ENCODE assay signal across 11 cellular contexts in genomic region chr12:9732966-9733461, GRCh38. TPM values are rescaled to one million over a fixed set of nuclear protein-coding genes. Genes with fewer than 3 reads are reported as not detected.
DNase-seq lines count a peak whose midpoint lies in the region; ATAC-seq and TF ChIP-seq lines count a peak whose summit lies in the region.
"Had no signal": no experiment of that assay in that cellular context is flagged by ENCODE, and none has a peak within 500 bp of the region (broad histone marks: within the 10 kb centered on the region; RNA-seq: fewer than 3 reads in every experiment).

TSS of gene CLECL1 (minus strand) at chr12:9733097.

- CTCF ChIA-PET in activated CD8-positive, alpha-beta T cell treated with anti-CD3 and anti-CD28 coated beads for 36 hours (lab: Charles Lee) = interaction anchor here (0.7 to 4.2 kb wide), 5 partner anchors 10 to 101 kb away, joined by 3 to 20 read pairs (median 3); no protein-coding TSS in a partner anchor
- CTCF ChIA-PET in mammary epithelial cell (lab: Charles Lee; ENCODE audit: low non-redundant PET) = no interaction called here

- DNase-seq in activated CD8-positive, alpha-beta T cell treated with anti-CD3 and anti-CD28 coated beads for 36 hours = peak; percentile 40
- no peak for DNase-seq in DMS 273 (lab: John Stamatoyannopoulos, UW; ENCODE audit: unreplicated experiment)
- no peak for DNase-seq in NCI-H2196 treated with DMSO at 0.1 percent for 48 hours (lab: John Stamatoyannopoulos, UW; ENCODE audit: unreplicated experiment)
- DNase-seq in mammary epithelial cell = no peak
- DNase-seq: BE2C, H9, left ventricle myocardium superior had no signal

- no peaks in the 10 kb centered on the region for H3K9me3 ChIP-seq in mammary epithelial cell (replicated peaks; ENCODE audit: insufficient read depth, low read length)
- H3K9me3 ChIP-seq: BE2C had no signal

- H3K4me1 Mint-ChIP-seq in activated CD8-positive, alpha-beta T cell treated with anti-CD3 and anti-CD28 coated beads for 36 hours (ENCODE audit: low read depth) = peaks cover 57% of the 10 kb centered on the region
- H3K4me1 Mint-ChIP-seq: H9 had no signal

- no peaks in the 10 kb centered on the region for H3K4me1 ChIP-seq in ACC112 (ENCODE audit: control insufficient read depth, insufficient read depth, low read length, unreplicated experiment)
- no peaks in the 10 kb centered on the region for H3K4me1 ChIP-seq in mammary epithelial cell (ENCODE audit: insufficient read depth, low read length)
- H3K4me1 ChIP-seq: BE2C had no signal

- peak within 1 kb of the TSS; percentile 76 for H3K4me3 Mint-ChIP-seq in activated CD8-positive, alpha-beta T cell treated with anti-CD3 and anti-CD28 coated beads for 36 hours
- H3K4me3 Mint-ChIP-seq: H9 had no signal

- H2AFZ ChIP-seq in ACC112 (ENCODE audit: low read length, unreplicated experiment) (peak within 1 kb of the TSS; percentile 72), mammary epithelial cell (ENCODE audit: low read depth, low read length) (no peak within 1 kb of the TSS)

- no peaks in the 10 kb centered on the region for H3K36me3 ChIP-seq in ACC112 (ENCODE audit: insufficient read depth, low read length)
- no peaks in the 10 kb centered on the region for H3K36me3 ChIP-seq in mammary epithelial cell (ENCODE audit: insufficient read depth, low read length)
- H3K36me3 ChIP-seq: BE2C had no signal

- 83% methylated on average over 8 of the region's 8 CpGs for WGBS in mammary epithelial cell (ENCODE audit: low coverage, missing lambda C conversion rate)

- H3K27me3 ChIP-seq in ACC112 (ENCODE audit: insufficient read depth, low read length) = no peaks in the 10 kb centered on the region
- no peaks in the 10 kb centered on the region for H3K27me3 ChIP-seq in mammary epithelial cell (ENCODE audit: insufficient read depth, low read length)

- in situ Hi-C loops in mammary epithelial cell (cut with MboI; ENCODE audit: low sequenced_read_pairs in 2 of 2) = no loop called here

- no TSS peak for BruUV-seq in mammary epithelial cell (replicated peaks; lab: Mats Ljungman, UMichigan)

- POLR2A ChIA-PET in activated CD8-positive, alpha-beta T cell treated with anti-CD3 and anti-CD28 coated beads for 36 hours (lab: Charles Lee) = interaction anchor here (0.9 to 2.1 kb wide), 6 partner anchors 24 to 78 kb away, joined by 3 to 11 read pairs (median 5); partner anchors contain the start of gene CD69

- no peak within 1 kb of the TSS for H3K9ac ChIP-seq in mammary epithelial cell (ENCODE audit: insufficient read depth, low read length)

- H3K79me2 ChIP-seq in ACC112 (ENCODE audit: control insufficient read depth, insufficient read depth, low read length, unreplicated experiment) (no peaks in the 10 kb centered on the region), mammary epithelial cell (ENCODE audit: insufficient read depth, low read length) (no peaks in the 10 kb centered on the region)

- H3K4me2 ChIP-seq in mammary epithelial cell (ENCODE audit: insufficient read depth, low read depth, low read length) = no peak within 1 kb of the TSS

- ATAC-seq in GM18868 (IDR thresholded peaks at IDR 0.05; ENCODE audit: unreplicated experiment) (peak; percentile 59), HG03520 (IDR thresholded peaks at IDR 0.05; ENCODE audit: unreplicated experiment) (peak; percentile 41), GM19397 (IDR thresholded peaks at IDR 0.05; ENCODE audit: unreplicated experiment) (no peak)
- ATAC-seq in activated CD8-positive, alpha-beta T cell treated with anti-CD3 and anti-CD28 coated beads for 36 hours = peak; percentile 70
- ATAC-seq: left ventricle myocardium superior had no signal

- intact Hi-C loops in activated CD8-positive, alpha-beta T cell treated with anti-CD3 and anti-CD28 coated beads for 36 hours (cut with micrococcal nuclease) = no loop called here
- intact Hi-C loops in mammary epithelial cell (cut with micrococcal nuclease) = no loop called here

- H3K36me3 Mint-ChIP-seq in activated CD8-positive, alpha-beta T cell treated with anti-CD3 and anti-CD28 coated beads for 36 hours (ENCODE audit: low read depth) = peaks cover 6% of the 10 kb centered on the region

- H3K27me3 Mint-ChIP-seq in activated CD8-positive, alpha-beta T cell treated with anti-CD3 and anti-CD28 coated beads for 36 hours = no peaks in the 10 kb centered on the region

- H3K9me3 Mint-ChIP-seq in activated CD8-positive, alpha-beta T cell treated with anti-CD3 and anti-CD28 coated beads for 36 hours = peaks cover 4% of the 10 kb centered on the region
- H3K9me3 Mint-ChIP-seq: H9 had no signal

- dilution Hi-C loops in mammary epithelial cell (cut with HindIII; ENCODE audit: low sequenced_read_pairs) = no loop called here

- peak within 1 kb of the TSS; percentile 15; the same call in 1 of the 2 replicates for H3K4me3 ChIP-seq in ACC112 (ENCODE audit: low read depth, low read length)
- H3K4me3 ChIP-seq in mammary epithelial cell (replicated peaks in 1 of 3; ENCODE audit: insufficient read depth in 1 of 3, low read depth in 2 of 3, low read length in 3 of 3) = no peak within 1 kb of the TSS

- TF ChIP-seq CTCF in activated CD8-positive, alpha-beta T cell treated with anti-CD3 and anti-CD28 coated beads for 36 hours (IDR thresholded peaks at IDR 0.05) = no peak
- TF ChIP-seq CTCF in mammary epithelial cell (conservative IDR thresholded peaks at IDR 0.05 in 1 of 2, IDR thresholded peaks at IDR 0.05 in 1 of 2; ENCODE audit: extremely low read depth in 1 of 2, insufficient read depth in 1 of 2, low read depth in 1 of 2, low read length in 2 of 2) = no peak

- H3K27ac Mint-ChIP-seq in activated CD8-positive, alpha-beta T cell treated with anti-CD3 and anti-CD28 coated beads for 36 hours = peak within 1 kb of the TSS; percentile 88
- H3K27ac Mint-ChIP-seq: H9 had no signal

- no peak within 1 kb of the TSS for H3K27ac ChIP-seq in ACC112 (ENCODE audit: low read depth, low read length)
- no peak within 1 kb of the TSS for H3K27ac ChIP-seq in mammary epithelial cell (ENCODE audit: insufficient read depth, low read depth, low read length)

- no peaks in the 10 kb centered on the region for H4K20me1 ChIP-seq in mammary epithelial cell (ENCODE audit: insufficient read depth, low read length)

RNA-seq across cellular contexts. Expression of gene CLECL1, which starts in this region (rescaled TPM):
- 1 to 10 TPM; 6.0 to 8.5 TPM for total RNA-seq in activated CD8-positive, alpha-beta T cell treated with anti-CD3 and anti-CD28 coated beads for 36 hours
- not detected for total RNA-seq in mammary epithelial cell
- not detected for polyA plus RNA-seq in mammary epithelial cell
- not detected for polyA minus RNA-seq in mammary epithelial cell
- total RNA-seq: H9, left ventricle myocardium superior had no signal

Comparison
In these comparisons a context has a peak if more than half of its experiments do, and no peak if none do; other contexts are left out.
1. RNA of gene CLECL1 (total RNA-seq): 6.0 to 8.5 TPM in activated CD8-positive, alpha-beta T cell treated with anti-CD3 and anti-CD28 coated beads for 36 hours; not detected in mammary epithelial cell; every median in the first group is over 4 times any median in the second.